Comparison of ENCODE assay signal across 12 cellular contexts in the genomic region with DNA sequence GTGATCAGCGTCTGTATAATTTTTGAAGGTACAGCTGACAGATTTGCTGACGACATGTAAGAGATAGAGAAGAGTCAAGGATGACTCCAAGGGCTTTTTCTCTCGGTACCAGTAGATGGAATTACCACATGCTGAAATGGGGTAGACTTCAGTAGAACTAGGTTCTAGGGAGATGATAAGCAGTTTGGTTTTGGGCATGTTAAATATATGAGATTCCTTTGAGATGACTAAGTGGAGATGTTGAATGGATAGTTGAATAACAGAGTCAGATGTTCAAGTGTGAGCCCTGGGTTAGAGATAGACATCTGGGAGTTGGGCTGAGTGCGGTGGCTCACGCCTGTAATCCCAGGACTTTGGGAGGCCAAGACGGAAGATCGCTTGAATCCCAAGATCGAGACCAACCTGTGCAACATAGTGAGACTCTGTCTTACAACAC. TPM values are rescaled to one million over a fixed set of nuclear protein-coding genes. Genes with fewer than 3 reads are reported as not detected.
A peak's percentile ranks its signal among the peaks of the same experiment; 100 is the strongest.
DNase-seq lines count a peak whose midpoint lies in the region; ATAC-seq and TF ChIP-seq lines count a peak whose summit lies in the region.
"Had no signal": no experiment of that assay in that cellular context is flagged by ENCODE, and none has a peak within 500 bp of the region (broad histone marks: within the 10 kb centered on the region; RNA-seq: fewer than 3 reads in every experiment).

No MANE protein-coding gene starts in this region.

- H3K27me3 ChIP-seq in left ventricle myocardium inferior (ENCODE audit: low read depth), result no peaks in the 10 kb centered on the region
- H3K27me3 ChIP-seq in foreskin keratinocyte, result no peaks in the 10 kb centered on the region
- no peaks in the 10 kb centered on the region for H3K27me3 ChIP-seq in H7 (ENCODE audit: control insufficient read depth, insufficient read depth, low read length)
- H3K27me3 ChIP-seq: BLaER1 treated with 17β-estradiol and CSF1 and Interleukin-3, amounts not matched to agents 10 nM and 100 nM; left lung had no signal

- H3K4me1 ChIP-seq in left ventricle myocardium inferior (peaks cover 35% of the 10 kb centered on the region), foreskin keratinocyte (peaks cover 15% of the 10 kb centered on the region)

- peaks cover 23% of the 10 kb centered on the region for H3K4me1 Mint-ChIP-seq in type B pancreatic cell (ENCODE audit: unreplicated experiment)
- peaks cover 18% of the 10 kb centered on the region for H3K4me1 Mint-ChIP-seq in progenitor cell of endocrine pancreas (ENCODE audit: low read depth)

- peak overlapping the region; percentile 66 for H3K27ac ChIP-seq in left ventricle myocardium inferior (replicated peaks)
- H3K27ac ChIP-seq in foreskin keratinocyte, result no peak overlapping the region
- H3K27ac ChIP-seq: BLaER1 treated with 17β-estradiol and CSF1 and Interleukin-3, amounts not matched to agents 10 nM and 100 nM; left lung had no signal

- H3K27me3 Mint-ChIP-seq in type B pancreatic cell (no peaks in the 10 kb centered on the region), progenitor cell of endocrine pancreas (no peaks in the 10 kb centered on the region)

- DNase-seq in left ventricle myocardium inferior, result no peak
- no peak for DNase-seq in Right ventricle myocardium inferior (ENCODE audit: missing footprints)
- DNase-seq in T1000 (lab: John Stamatoyannopoulos, UW), result peak; percentile 5
- peak; percentile 68 to 87 for DNase-seq in foreskin keratinocyte
- DNase-seq in type B pancreatic cell (ENCODE audit: extremely low spot score, unreplicated experiment), result no peak
- no peak for DNase-seq in OCI-M1 (lab: John Stamatoyannopoulos, UW)
- DNase-seq in progenitor cell of endocrine pancreas (ENCODE audit: low spot score, unreplicated experiment), result no peak
- DNase-seq in H7, result no peak
- DNase-seq: activated T-cell treated with anti-CD3 and anti-CD28 coated beads, Interleukin-2, amount 50 U/mL, for 1 hour; left lung; NCI-H2029 had no signal

- H3K9me3 Mint-ChIP-seq in type B pancreatic cell (peaks cover 11% of the 10 kb centered on the region), progenitor cell of endocrine pancreas (ENCODE audit: low read depth) (no peaks in the 10 kb centered on the region)

- H3K36me3 Mint-ChIP-seq in type B pancreatic cell, result peaks cover 32% of the 10 kb centered on the region
- peaks cover 10% of the 10 kb centered on the region for H3K36me3 Mint-ChIP-seq in progenitor cell of endocrine pancreas (ENCODE audit: insufficient read depth)

- H3K4me3 ChIP-seq in left ventricle myocardium inferior, result no peak overlapping the region
- H3K4me3 ChIP-seq in H7 (ENCODE audit: insufficient read depth, low read depth, low read length), result no peak overlapping the region
- H3K4me3 ChIP-seq: BLaER1 treated with 17β-estradiol and CSF1 and Interleukin-3, amounts not matched to agents 10 nM and 100 nM; left lung had no signal

- intact Hi-C loops in left ventricle myocardium inferior (cut with micrococcal nuclease) (no loop called here), Right ventricle myocardium inferior (cut with DNase I) (no loop called here)

- TF ChIP-seq CTCF in left ventricle myocardium inferior (IDR thresholded peaks at IDR 0.05; ENCODE audit: borderline replicate concordance), result no peak
- TF ChIP-seq CTCF in foreskin keratinocyte (conservative IDR thresholded peaks at IDR 0.05), result no peak
- TF ChIP-seq CTCF in type B pancreatic cell (conservative IDR thresholded peaks at IDR 0.05), result no peak
- TF ChIP-seq CTCF in progenitor cell of endocrine pancreas (IDR thresholded peaks at IDR 0.05; ENCODE audit: unreplicated experiment), result no peak

- H3K27ac Mint-ChIP-seq in type B pancreatic cell (peak overlapping the region; percentile 22), progenitor cell of endocrine pancreas (no peak overlapping the region)

- no peaks in the 10 kb centered on the region for H3K9me3 ChIP-seq in left ventricle myocardium inferior (replicated peaks)
- H3K9me3 ChIP-seq: BLaER1 treated with 17β-estradiol and CSF1 and Interleukin-3, amounts not matched to agents 10 nM and 100 nM; left lung had no signal

- H3K36me3 ChIP-seq in left ventricle myocardium inferior (peaks cover 4% of the 10 kb centered on the region), H7 (replicated peaks; ENCODE audit: control insufficient read depth, insufficient read depth, low read length) (no peaks in the 10 kb centered on the region; the same call in 1 of the 2 replicates)

- ATAC-seq in Right ventricle myocardium inferior (no peak), foreskin keratinocyte (peak; percentile 64)
- ATAC-seq: left lung had no signal

- H3K4me3 Mint-ChIP-seq in type B pancreatic cell (no peak overlapping the region), progenitor cell of endocrine pancreas (ENCODE audit: low read depth) (no peak overlapping the region)

RNA-seq across cellular contexts. Expression of a gene that starts 50.0 kb away (rescaled TPM):
- total RNA-seq in left ventricle myocardium inferior (35.9 TPM), Right ventricle myocardium inferior (36.7 TPM), foreskin keratinocyte (27.9 and 28.1 TPM in 2 replicates), type B pancreatic cell (ENCODE audit: low replicate concordance) (33.4 and 37.6 TPM in 2 replicates), progenitor cell of endocrine pancreas (37.1 and 42.2 TPM in 2 replicates)
- 17.7 and 18.5 TPM in 2 replicates for polyA plus RNA-seq in foreskin keratinocyte
- 31.2 and 37.1 TPM in 2 replicates for total RNA-seq in H7 (2014; rRNA removed; shearing (Covaris generic))

Comparison
In these comparisons a context has a peak if more than half of its experiments do, and no peak if none do; other contexts are left out.
1. DNase-seq: peak in T1000 (single experiment) and foreskin keratinocyte (2 of 2); none in left ventricle myocardium inferior (single experiment), Right ventricle myocardium inferior (single experiment), type B pancreatic cell (single experiment), OCI-M1 (single experiment), progenitor cell of endocrine pancreas (single experiment) and H7 (single experiment).